Comparison of ENCODE assay signal across 21 cellular contexts in the genomic region with DNA sequence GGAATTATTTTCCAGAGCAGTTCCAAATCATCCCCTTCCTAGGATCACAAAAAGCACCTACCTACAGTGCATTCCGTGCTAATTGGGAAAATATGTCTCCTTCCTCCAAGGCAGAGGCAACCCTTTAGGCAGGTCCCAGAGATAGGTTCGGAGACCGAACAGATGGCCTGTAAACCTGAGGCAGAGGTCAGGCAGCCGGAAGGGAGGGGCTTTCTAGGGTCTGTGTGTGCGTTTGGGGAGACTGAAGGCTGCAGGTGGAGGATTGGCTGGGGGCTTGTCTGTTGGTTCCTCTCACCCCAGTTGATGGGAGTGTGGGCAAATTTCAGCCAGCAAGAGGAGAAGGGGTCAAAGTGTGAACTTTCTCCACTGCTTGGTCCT. TPM values are rescaled to one million over a fixed set of nuclear protein-coding genes. Genes with fewer than 3 reads are reported as not detected.
DNase-seq lines count a peak whose midpoint lies in the region; ATAC-seq and TF ChIP-seq lines count a peak whose summit lies in the region.
"Had no signal": no experiment of that assay in that cellular context is flagged by ENCODE, and none has a peak within 500 bp of the region (broad histone marks: within the 10 kb centered on the region; RNA-seq: fewer than 3 reads in every experiment).

No MANE protein-coding gene starts in this region.

- peak overlapping the region; percentile 72 for H3K4me3 Mint-ChIP-seq in WTC11
- H3K4me3 Mint-ChIP-seq: activated naive CD8-positive, alpha-beta T cell treated with anti-CD3 and anti-CD28 coated beads, Interleukin-2, amount 50 U/mL, for 24 hours had no signal

- H3K36me3 Mint-ChIP-seq in WTC11, result no peaks in the 10 kb centered on the region

- no peaks in the 10 kb centered on the region for H3K36me3 ChIP-seq in H7 (replicated peaks; ENCODE audit: control insufficient read depth, insufficient read depth, low read length)
- H3K36me3 ChIP-seq in mesendoderm (ENCODE audit: control insufficient read depth, insufficient read depth, low read length), result no peaks in the 10 kb centered on the region
- H3K36me3 ChIP-seq: upper lobe of left lung had no signal

- H2BK120ac ChIP-seq in mesendoderm (ENCODE audit: low read depth, low read length), result no peak overlapping the region

- H3K79me1 ChIP-seq in mesendoderm (ENCODE audit: low read length), result no peaks in the 10 kb centered on the region

- no peak overlapping the region for H2BK5ac ChIP-seq in mesendoderm (ENCODE audit: low read length)

- no peaks in the 10 kb centered on the region for H3K9me3 Mint-ChIP-seq in WTC11
- H3K9me3 Mint-ChIP-seq: activated naive CD8-positive, alpha-beta T cell treated with anti-CD3 and anti-CD28 coated beads, Interleukin-2, amount 50 U/mL, for 24 hours had no signal

- H2AK5ac ChIP-seq in mesendoderm (ENCODE audit: low read length), result no peak overlapping the region

- H3K4me3 ChIP-seq in H7 (ENCODE audit: insufficient read depth, low read depth, low read length) (peak overlapping the region; percentile 64), mesendoderm (ENCODE audit: low read length) (no peak overlapping the region)

- H3K79me2 ChIP-seq in mesendoderm (ENCODE audit: control insufficient read depth, insufficient read depth, low read length), result no peaks in the 10 kb centered on the region

- no peak overlapping the region for H3K9ac ChIP-seq in mesendoderm (ENCODE audit: low read length)

- H3K27ac Mint-ChIP-seq in WTC11, result no peak overlapping the region
- H3K27ac Mint-ChIP-seq: activated naive CD8-positive, alpha-beta T cell treated with anti-CD3 and anti-CD28 coated beads, Interleukin-2, amount 50 U/mL, for 24 hours had no signal

- H3K27me3 Mint-ChIP-seq in WTC11 (ENCODE audit: low read depth), result peaks cover 78% of the 10 kb centered on the region
- H3K27me3 Mint-ChIP-seq: activated naive CD8-positive, alpha-beta T cell treated with anti-CD3 and anti-CD28 coated beads, Interleukin-2, amount 50 U/mL, for 24 hours had no signal

- H3K27me3 ChIP-seq in H7 (ENCODE audit: control insufficient read depth, insufficient read depth, low read length) (peaks cover 30% of the 10 kb centered on the region), mesendoderm (ENCODE audit: insufficient read depth, low read length, poor library complexity) (peaks cover 16% of the 10 kb centered on the region)
- H3K27me3 ChIP-seq: upper lobe of left lung had no signal

- no peak for TF ChIP-seq CTCF in WTC11 (IDR thresholded peaks at IDR 0.05)

- no peak overlapping the region for H3K4ac ChIP-seq in mesendoderm (ENCODE audit: low read depth, low read length)

- no CpG with 5 or more reads among the region's 5 CpGs for WGBS in mesendoderm (ENCODE audit: extremely low coverage, insufficient coverage, low lambda C conversion rate)

- H3K23ac ChIP-seq in mesendoderm (ENCODE audit: low read length), result no peak overlapping the region

- H3K18ac ChIP-seq in mesendoderm (ENCODE audit: low read length), result no peak overlapping the region

- no peak overlapping the region for H2BK15ac ChIP-seq in mesendoderm (replicated peaks; ENCODE audit: low read depth)

- no peak overlapping the region for H4K5ac ChIP-seq in mesendoderm (ENCODE audit: low read length)

- peak overlapping the region; percentile 46 for H3K4me2 ChIP-seq in mesendoderm (ENCODE audit: low read length)

- ATAC-seq in WTC11 (peak; percentile 49), GM21423 (IDR thresholded peaks at IDR 0.05; ENCODE audit: unreplicated experiment) (no peak), GM18511 (IDR thresholded peaks at IDR 0.05; ENCODE audit: unreplicated experiment) (no peak)
- ATAC-seq: activated CD4-positive, CD25-positive, alpha-beta regulatory T cell treated with anti-CD3 and anti-CD28 coated beads, Interleukin-2, amount 50 U/mL, for 24 hours; activated naive CD8-positive, alpha-beta T cell treated with anti-CD3 and anti-CD28 coated beads, Interleukin-2, amount 50 U/mL, for 24 hours had no signal

- peaks cover 35% of the 10 kb centered on the region for H3K4me1 Mint-ChIP-seq in WTC11

- H3K4me1 ChIP-seq in mesendoderm (ENCODE audit: control insufficient read depth, low read depth, low read length), result no peaks in the 10 kb centered on the region

- no peak overlapping the region for H3K56ac ChIP-seq in mesendoderm (ENCODE audit: low read length)

- POLR2A ChIA-PET in WTC11 (lab: Charles Lee), result interaction anchor here (0.6 to 1.9 kb wide), 3 partner anchors 12 to 34 kb away, joined by 3 to 12 read pairs (median 5); a partner anchor contains a TSS

- CTCF ChIA-PET in WTC11 (lab: Charles Lee), result interaction anchor here (0.7 to 7.4 kb wide), 15 partner anchors 7 to 997 kb away, joined by 3 to 101 read pairs (median 6); a partner anchor contains a TSS

- no peak overlapping the region for H3K27ac ChIP-seq in mesendoderm (ENCODE audit: low read depth, low read length)
- H3K27ac ChIP-seq: HL-60 had no signal

- no peak overlapping the region for H4K8ac ChIP-seq in mesendoderm (ENCODE audit: low read depth, low read length)

- peak; percentile 78 for DNase-seq in H7
- peak; percentile 36 for DNase-seq in WTC11 (ENCODE audit: low spot score)
- no peak for DNase-seq in mesendoderm
- no peak for DNase-seq in SKM-1 (lab: John Stamatoyannopoulos, UW; ENCODE audit: unreplicated experiment)
- DNase-seq: activated naive CD8-positive, alpha-beta T cell treated with anti-CD3 and anti-CD28 coated beads, Interleukin-2, amount 50 U/mL, for 24 hours; activated T-cell treated with anti-CD3 and anti-CD28 coated beads, Interleukin-2, amount 50 U/mL, for 1 hour; cerebellar nuclear complex; NCI-H187; NCI-H69; stimulated activated CD4-positive, alpha-beta T cell treated with anti-CD3 and anti-CD28 coated beads, Interleukin-2, amount 100 ng/mL, for 24 hours; stimulated activated CD8-positive, alpha-beta memory T cell treated with anti-CD3 and anti-CD28 coated beads, Interleukin-4, amount 100 ng/mL, for 48 hours had no signal

TF ChIP-seq in WTC11, 78 proteins besides CTCF, POLR2A, EP300 and RAD21 (continues in another document):
- TF ChIP-seq, protein P1, sequence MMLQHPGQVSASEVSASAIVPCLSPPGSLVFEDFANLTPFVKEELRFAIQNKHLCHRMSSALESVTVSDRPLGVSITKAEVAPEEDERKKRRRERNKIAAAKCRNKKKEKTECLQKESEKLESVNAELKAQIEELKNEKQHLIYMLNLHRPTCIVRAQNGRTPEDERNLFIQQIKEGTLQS (CRISPR knock-in tag; conservative IDR thresholded peaks at IDR 0.05), result no peak
- TF ChIP-seq, protein P2, sequence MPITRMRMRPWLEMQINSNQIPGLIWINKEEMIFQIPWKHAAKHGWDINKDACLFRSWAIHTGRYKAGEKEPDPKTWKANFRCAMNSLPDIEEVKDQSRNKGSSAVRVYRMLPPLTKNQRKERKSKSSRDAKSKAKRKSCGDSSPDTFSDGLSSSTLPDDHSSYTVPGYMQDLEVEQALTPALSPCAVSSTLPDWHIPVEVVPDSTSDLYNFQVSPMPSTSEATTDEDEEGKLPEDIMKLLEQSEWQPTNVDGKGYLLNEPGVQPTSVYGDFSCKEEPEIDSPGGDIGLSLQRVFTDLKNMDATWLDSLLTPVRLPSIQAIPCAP (CRISPR knock-in tag; IDR thresholded peaks at IDR 0.05), result no peak
- TF ChIP-seq FOXJ3 (CRISPR knock-in tag; IDR thresholded peaks at IDR 0.05; ENCODE audit: borderline replicate concordance), result no peak
- TF ChIP-seq, protein P3, sequence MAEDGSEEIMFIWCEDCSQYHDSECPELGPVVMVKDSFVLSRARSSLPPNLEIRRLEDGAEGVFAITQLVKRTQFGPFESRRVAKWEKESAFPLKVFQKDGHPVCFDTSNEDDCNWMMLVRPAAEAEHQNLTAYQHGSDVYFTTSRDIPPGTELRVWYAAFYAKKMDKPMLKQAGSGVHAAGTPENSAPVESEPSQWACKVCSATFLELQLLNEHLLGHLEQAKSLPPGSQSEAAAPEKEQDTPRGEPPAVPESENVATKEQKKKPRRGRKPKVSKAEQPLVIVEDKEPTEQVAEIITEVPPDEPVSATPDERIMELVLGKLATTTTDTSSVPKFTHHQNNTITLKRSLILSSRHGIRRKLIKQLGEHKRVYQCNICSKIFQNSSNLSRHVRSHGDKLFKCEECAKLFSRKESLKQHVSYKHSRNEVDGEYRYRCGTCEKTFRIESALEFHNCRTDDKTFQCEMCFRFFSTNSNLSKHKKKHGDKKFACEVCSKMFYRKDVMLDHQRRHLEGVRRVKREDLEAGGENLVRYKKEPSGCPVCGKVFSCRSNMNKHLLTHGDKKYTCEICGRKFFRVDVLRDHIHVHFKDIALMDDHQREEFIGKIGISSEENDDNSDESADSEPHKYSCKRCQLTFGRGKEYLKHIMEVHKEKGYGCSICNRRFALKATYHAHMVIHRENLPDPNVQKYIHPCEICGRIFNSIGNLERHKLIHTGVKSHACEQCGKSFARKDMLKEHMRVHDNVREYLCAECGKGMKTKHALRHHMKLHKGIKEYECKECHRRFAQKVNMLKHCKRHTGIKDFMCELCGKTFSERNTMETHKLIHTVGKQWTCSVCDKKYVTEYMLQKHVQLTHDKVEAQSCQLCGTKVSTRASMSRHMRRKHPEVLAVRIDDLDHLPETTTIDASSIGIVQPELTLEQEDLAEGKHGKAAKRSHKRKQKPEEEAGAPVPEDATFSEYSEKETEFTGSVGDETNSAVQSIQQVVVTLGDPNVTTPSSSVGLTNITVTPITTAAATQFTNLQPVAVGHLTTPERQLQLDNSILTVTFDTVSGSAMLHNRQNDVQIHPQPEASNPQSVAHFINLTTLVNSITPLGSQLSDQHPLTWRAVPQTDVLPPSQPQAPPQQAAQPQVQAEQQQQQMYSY (CRISPR knock-in tag; IDR thresholded peaks at IDR 0.05), result no peak
- TF ChIP-seq NFE2L1 (CRISPR knock-in tag; IDR thresholded peaks at IDR 0.05), result no peak

RNA-seq across cellular contexts. Expression of a gene that starts 7.1 kb away (rescaled TPM):
- 0.62 and 1.1 TPM in 2 replicates for total RNA-seq in H7 (2014; rRNA removed; shearing (Covaris generic))
- 0.76 to 1.1 TPM (median 0.98 TPM) in 3 replicates for total RNA-seq in WTC11 (2021)
- not detected for polyA plus RNA-seq in mesendoderm (2013, experiment 1 of 2)
- 0.04 TPM for polyA plus RNA-seq in mesendoderm (2013, experiment 2 of 2)

RNA-seq across cellular contexts. Expression of a gene that starts 19.0 kb away (rescaled TPM):
- 23.4 and 33.6 TPM in 2 replicates for total RNA-seq in H7 (2014; rRNA removed; shearing (Covaris generic))
- 25.7 to 39.6 TPM (median 34.3 TPM) in 3 replicates for total RNA-seq in WTC11 (2021)
- polyA plus RNA-seq in mesendoderm (2013, experiment 1 of 2), result 12.2 TPM
- 11.9 TPM for polyA plus RNA-seq in mesendoderm (2013, experiment 2 of 2)

RNA-seq across cellular contexts. Expression of a gene that starts 28.5 kb away (rescaled TPM):
- 0.21 and 1.8 TPM in 2 replicates for total RNA-seq in H7 (2014; rRNA removed; shearing (Covaris generic))
- total RNA-seq in WTC11 (2021), result 0.39 to 0.78 TPM (median 0.46 TPM) in 3 replicates
- polyA plus RNA-seq in mesendoderm (2013, experiment 1 of 2), result 0.24 TPM
- 0.15 TPM for polyA plus RNA-seq in mesendoderm (2013, experiment 2 of 2)

RNA-seq across cellular contexts. Expression of a gene that starts 53.4 kb away (rescaled TPM):
- total RNA-seq in H7 (2014; rRNA removed; shearing (Covaris generic)), result 0.55 and 2.0 TPM in 2 replicates
- total RNA-seq in WTC11 (2021), result 6.2 to 7.1 TPM (median 6.7 TPM) in 3 replicates
- 3.2 TPM for polyA plus RNA-seq in mesendoderm (2013, experiment 1 of 2)
- polyA plus RNA-seq in mesendoderm (2013, experiment 2 of 2), result 3.0 TPM

RNA-seq across cellular contexts. Expression of a gene that starts 57.8 kb away (rescaled TPM):
- total RNA-seq in H7 (2014; rRNA removed; shearing (Covaris generic)), result not detected in 2 replicates
- not detected in 3 replicates for total RNA-seq in WTC11 (2021)
- not detected for polyA plus RNA-seq in mesendoderm (2013, experiment 1 of 2)
- polyA plus RNA-seq in mesendoderm (2013, experiment 2 of 2), result not detected
- total RNA-seq: MCF 10A; myocyte; renal cortical epithelial cell; RPMI7951; T-helper 1 cell treated with Interleukin-12 subunit alpha and Interleukin-12 subunit beta and Interleukin-4 antibody, amounts not matched to agents 30 ng/mL and 1 ng/mL, for 36 hours; upper lobe of left lung had no signal

Comparison
In these comparisons a context has a peak if more than half of its experiments do, and no peak if none do; other contexts are left out.
1. DNase-seq: peak in H7 (single experiment) and WTC11 (single experiment); none in mesendoderm (single experiment) and SKM-1 (single experiment).